Comparison of ENCODE assay signal across 29 cellular contexts in the genomic region with DNA sequence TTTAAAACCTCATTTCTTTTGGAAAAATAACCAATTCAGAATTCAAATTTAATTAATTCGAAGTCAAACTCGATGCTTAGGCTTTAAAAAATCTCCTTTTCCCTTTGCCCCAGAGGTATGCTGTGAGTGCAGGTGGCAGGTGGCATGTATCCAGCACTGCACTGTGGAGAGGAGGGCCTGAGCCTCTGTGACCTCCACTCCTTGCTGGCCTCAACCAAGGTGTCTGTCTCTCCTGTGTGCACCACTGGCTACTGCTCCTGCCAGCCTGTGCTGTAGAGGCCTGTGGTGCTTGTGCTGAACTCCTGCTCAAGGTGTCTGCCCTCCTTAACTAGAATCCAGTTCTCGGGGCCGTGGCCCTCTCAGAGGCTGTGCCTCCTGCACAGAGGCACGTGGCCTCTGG.
"Had no signal": no experiment of that assay in that cellular context is flagged by ENCODE, and none has a peak within 500 bp of the region (broad histone marks: within the 10 kb centered on the region; RNA-seq: fewer than 3 reads in every experiment).

No MANE protein-coding gene starts in this region.

- H3K36me3 Mint-ChIP-seq: activated naive CD4-positive, alpha-beta T cell treated with anti-CD3 and anti-CD28 coated beads, Interleukin-2, amount 50 U/mL, for 72 hours had no signal

- H3K4me1 ChIP-seq: SJCRH30 had no signal

- H3K27ac Mint-ChIP-seq: activated CD4-positive, alpha-beta T cell treated with anti-CD3 and anti-CD28 coated beads for 36 hours; activated CD4-positive, alpha-beta T cell treated with anti-CD3 and anti-CD28 coated beads, Interleukin-2, amount 10 ng/mL, durations not matched to agents 7 days and 5 days; activated naive CD4-positive, alpha-beta T cell treated with anti-CD3 and anti-CD28 coated beads for 36 hours; activated naive CD4-positive, alpha-beta T cell treated with anti-CD3 and anti-CD28 coated beads, Interleukin-2, amount 50 U/mL, for 72 hours; activated T-helper 1 cell treated with anti-CD3 and anti-CD28 coated beads, Interleukin-12 subunit alpha, Interleukin-12 subunit beta, Interleukin-2, Interleukin-4 antibody, amounts not matched to agents 30 ng/mL and 10 ng/mL and 1 ng/mL, durations not matched to agents 14 hours and 24 hours and 36 hours; T-helper 2 cell treated with Interferon-gamma antibody and Interleukin-4, amounts not matched to agents 5 μg/mL and 100 μg/mL, for 36 hours had no signal

- H3K4me3 ChIP-seq: MG63, SJCRH30, SK-N-MC had no signal

- H3K27me3 Mint-ChIP-seq: activated CD4-positive, alpha-beta T cell treated with anti-CD3 and anti-CD28 coated beads for 36 hours had no signal

- H3K36me3 ChIP-seq: brain microvascular endothelial cell, MG63, SJCRH30 had no signal

- H3K27ac ChIP-seq: brain microvascular endothelial cell, SJCRH30, SK-N-MC had no signal

- ATAC-seq: activated CD4-positive, alpha-beta T cell treated with anti-CD3 and anti-CD28 coated beads for 36 hours; activated CD4-positive, CD25-positive, alpha-beta regulatory T cell treated with anti-CD3 and anti-CD28 coated beads, Interleukin-2, amount 50 U/mL, for 24 hours; activated naive CD4-positive, alpha-beta T cell treated with anti-CD3 and anti-CD28 coated beads, Interleukin-2, amount 50 U/mL, for 72 hours; activated T-cell treated with anti-CD3 and anti-CD28 coated beads, Interleukin-2, amount 50 U/mL, for 4 hours had no signal

- DNase-seq: activated CD4-positive, alpha-beta T cell treated with anti-CD3 and anti-CD28 coated beads for 36 hours; activated CD4-positive, alpha-beta T cell treated with anti-CD3 and anti-CD28 coated beads, Interleukin-2, amount 10 ng/mL, durations not matched to agents 7 days and 5 days; activated CD4-positive, alpha-beta T cell treated with anti-CD3 and anti-CD28 coated beads, Interleukin-2, amount 50 U/mL, for 48 hours; activated CD8-positive, alpha-beta memory T cell treated with anti-CD3 and anti-CD28 coated beads, Interleukin-2, amount 50 U/mL, for 4 hours; activated gamma-delta T cell treated with Interleukin-2 at 50 U/mL for 16 hours; activated naive CD4-positive, alpha-beta T cell treated with anti-CD3 and anti-CD28 coated beads for 36 hours; activated T-cell treated with anti-CD3 and anti-CD28 coated beads for 4 hours; activated T-cell treated with anti-CD3 and anti-CD28 coated beads, Interleukin-2, amount 50 U/mL, for 4 hours; amniotic stem cell; aorta; brain microvascular endothelial cell; Kasumi-1; KBM-7; MG63; NCI-H1048; NCI-H1105 treated with DMSO at 0.1 percent for 48 hours; NCI-H1436; NCI-H1694; NCI-H1930; NCI-H2081 treated with DMSO at 0.1 percent for 48 hours; NCI-H226; NCI-H524 treated with DMSO at 0.1 percent for 48 hours; SHP77; SJCRH30 had no signal

- H3K9me3 ChIP-seq: SJCRH30 had no signal

- H3K4me3 Mint-ChIP-seq: activated CD4-positive, alpha-beta T cell treated with anti-CD3 and anti-CD28 coated beads for 36 hours; activated CD4-positive, alpha-beta T cell treated with anti-CD3 and anti-CD28 coated beads, Interleukin-2, amount 10 ng/mL, durations not matched to agents 7 days and 5 days; activated naive CD4-positive, alpha-beta T cell treated with anti-CD3 and anti-CD28 coated beads for 36 hours; activated T-cell treated with anti-CD3 and anti-CD28 coated beads, Interleukin-2, amount 50 U/mL, for 4 hours; activated T-helper 1 cell treated with anti-CD3 and anti-CD28 coated beads, Interleukin-12 subunit alpha, Interleukin-12 subunit beta, Interleukin-2, Interleukin-4 antibody, amounts not matched to agents 30 ng/mL and 10 ng/mL and 1 ng/mL, durations not matched to agents 14 hours and 24 hours and 36 hours; T-helper 2 cell treated with Interferon-gamma antibody and Interleukin-4, amounts not matched to agents 5 μg/mL and 100 μg/mL, for 36 hours had no signal

- H3K27me3 ChIP-seq: brain microvascular endothelial cell, MG63, SJCRH30 had no signal
